9 cellular contexts compared by ENCODE assay signal in the genomic region with DNA sequence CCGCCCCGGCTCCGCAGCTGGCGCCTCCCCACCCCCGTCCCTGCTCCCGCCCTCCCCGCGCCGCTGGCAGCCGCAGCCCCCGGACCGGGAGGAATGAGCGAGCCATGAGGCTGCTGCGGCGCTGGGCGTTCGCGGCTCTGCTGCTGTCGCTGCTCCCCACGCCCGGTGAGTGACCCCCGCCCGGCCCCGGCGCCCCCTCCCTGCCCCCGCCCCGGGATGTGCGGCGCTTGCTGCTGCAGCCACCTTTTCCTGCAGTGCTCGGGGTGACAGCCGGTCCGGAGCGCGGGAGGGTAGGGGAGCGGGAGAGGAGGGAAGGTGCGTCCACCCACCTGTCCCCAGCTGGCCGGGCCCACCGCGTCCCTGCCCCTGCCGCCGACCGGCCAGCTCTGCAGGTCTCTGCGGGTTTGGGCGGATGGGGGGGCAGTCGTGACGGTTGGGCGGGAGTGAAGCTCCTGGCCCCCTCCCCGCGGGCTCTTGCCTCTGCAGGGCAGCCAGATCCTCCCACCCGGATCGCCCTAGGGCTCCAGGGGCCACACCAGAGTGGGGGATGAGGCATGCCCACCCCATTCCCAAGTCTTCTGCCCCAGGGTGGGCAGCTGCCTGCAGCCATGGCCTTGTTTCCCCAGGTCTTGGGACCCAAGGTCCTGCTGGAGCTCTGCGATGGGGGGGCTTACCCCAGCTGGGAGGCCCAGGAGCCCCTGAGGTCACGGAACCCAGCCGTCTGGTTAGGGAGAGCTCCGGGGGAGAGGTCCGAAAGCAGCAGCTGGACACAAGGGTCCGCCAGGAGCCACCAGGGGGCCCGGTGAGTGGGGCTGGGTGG. TPM values are rescaled to one million over a fixed set of nuclear protein-coding genes. Genes with fewer than 3 reads are reported as not detected.
DNase-seq lines count a peak whose midpoint lies in the region; ATAC-seq, FAIRE-seq and TF ChIP-seq lines count a peak whose summit lies in the region.
"Had no signal": no experiment of that assay in that cellular context is flagged by ENCODE, and none has a peak within 500 bp of the region (broad histone marks: within the 10 kb centered on the region; RNA-seq: fewer than 3 reads in every experiment).

No MANE protein-coding gene starts in this region.

- no peak overlapping the region for H3K27ac ChIP-seq in kidney (ENCODE audit: low read depth in 2 of 2, low read length in 2 of 2)
- H3K27ac ChIP-seq in upper lobe of right lung = no peak overlapping the region

- CTCF ChIA-PET in activated naive CD4-positive, alpha-beta T cell treated with anti-CD3 and anti-CD28 coated beads, Interleukin-2, amount 10 ng/mL, durations not matched to agents 7 days and 5 days (lab: Charles Lee) = interaction anchor here (0.6 to 1.2 kb wide), 2 partner anchors 16 to 120 kb away, joined by 3 to 5 read pairs; no protein-coding TSS in a partner anchor

- in situ Hi-C loops in astrocyte of the spinal cord (cut with HindIII; ENCODE audit: low sequenced_read_pairs) = no loop called here

- peak; percentile 5 for TF ChIP-seq CTCF in astrocyte of the spinal cord (IDR thresholded peaks at IDR 0.05; ENCODE audit: low read depth, low read length)
- TF ChIP-seq CTCF in kidney (IDR thresholded peaks at IDR 0.05; ENCODE audit: borderline replicate concordance, extremely low read depth, insufficient read depth) = no peak
- no peak for TF ChIP-seq CTCF in upper lobe of right lung (IDR thresholded peaks at IDR 0.05)

- ATAC-seq in upper lobe of right lung (peak; percentile 6), HG03196 (IDR thresholded peaks at IDR 0.05; ENCODE audit: unreplicated experiment) (no peak), GM19467 (IDR thresholded peaks at IDR 0.05; ENCODE audit: unreplicated experiment) (no peak)

- intact Hi-C loops in kidney (cut with DNase I) = no loop called here
- intact Hi-C loops in upper lobe of right lung (cut with DNase I) = no loop called here

- H3K4me1 ChIP-seq in kidney (ENCODE audit: control insufficient read depth in 1 of 2, insufficient read depth in 1 of 2, low read depth in 1 of 2, low read length in 2 of 2) = peaks cover 0 to 4% of the 10 kb centered on the region in 2 donors
- H3K4me1 ChIP-seq in upper lobe of right lung = peaks cover 7% of the 10 kb centered on the region

- H3K36me3 ChIP-seq in kidney (ENCODE audit: control insufficient read depth in 1 of 2, insufficient read depth in 2 of 2, low read length in 2 of 2) (no peaks in the 10 kb centered on the region), upper lobe of right lung (no peaks in the 10 kb centered on the region)

- peaks cover 88% of the 10 kb centered on the region for H3K27me3 Mint-ChIP-seq in activated naive CD4-positive, alpha-beta T cell treated with anti-CD3 and anti-CD28 coated beads, Interleukin-2, amount 10 ng/mL, durations not matched to agents 7 days and 5 days

- H3K9me3 ChIP-seq in kidney (ENCODE audit: control insufficient read depth in 1 of 2, low read length in 2 of 2) (no peaks in the 10 kb centered on the region), upper lobe of right lung (no peaks in the 10 kb centered on the region)

- no peaks in the 10 kb centered on the region for H3K36me3 Mint-ChIP-seq in activated naive CD4-positive, alpha-beta T cell treated with anti-CD3 and anti-CD28 coated beads, Interleukin-2, amount 10 ng/mL, durations not matched to agents 7 days and 5 days

- no peak for FAIRE-seq in kidney (lab: Jason Lieb, UNC)
- FAIRE-seq: G401.6 had no signal

- peaks cover 38% of the 10 kb centered on the region for H3K27me3 ChIP-seq in upper lobe of right lung

- H3K9me3 Mint-ChIP-seq in activated naive CD4-positive, alpha-beta T cell treated with anti-CD3 and anti-CD28 coated beads, Interleukin-2, amount 10 ng/mL, durations not matched to agents 7 days and 5 days = no peaks in the 10 kb centered on the region

- peak; percentile 2 for DNase-seq in activated naive CD4-positive, alpha-beta T cell treated with Interleukin-2 at 50 U/mL for 16 hours
- DNase-seq in activated naive CD4-positive, alpha-beta T cell treated with anti-CD3 and anti-CD28 coated beads, Interleukin-2, amount 10 ng/mL, durations not matched to agents 7 days and 5 days = no peak
- DNase-seq in astrocyte of the spinal cord (ENCODE audit: low read depth, low spot score) (no peak), kidney (peak; percentile 67), upper lobe of right lung (peak; percentile 65), SIG-M5 (lab: John Stamatoyannopoulos, UW) (no peak)

- H3K27ac Mint-ChIP-seq in activated naive CD4-positive, alpha-beta T cell treated with anti-CD3 and anti-CD28 coated beads, Interleukin-2, amount 10 ng/mL, durations not matched to agents 7 days and 5 days = no peak overlapping the region

- H3K4me3 ChIP-seq in astrocyte of the spinal cord (ENCODE audit: low read depth, low read length) = peak overlapping the region; percentile 24
- H3K4me3 ChIP-seq in kidney (ENCODE audit: low read length in 2 of 2) = no peak overlapping the region
- peak overlapping the region; percentile 41 for H3K4me3 ChIP-seq in upper lobe of right lung

- H3K4me1 Mint-ChIP-seq in activated naive CD4-positive, alpha-beta T cell treated with anti-CD3 and anti-CD28 coated beads, Interleukin-2, amount 10 ng/mL, durations not matched to agents 7 days and 5 days = no peaks in the 10 kb centered on the region

- H3K9ac ChIP-seq in kidney (ENCODE audit: low read length in 2 of 2) = no peak overlapping the region

- no peak overlapping the region for H3K4me3 Mint-ChIP-seq in activated naive CD4-positive, alpha-beta T cell treated with anti-CD3 and anti-CD28 coated beads, Interleukin-2, amount 10 ng/mL, durations not matched to agents 7 days and 5 days

RNA-seq across cellular contexts. Expression of gene ADAM11, which starts 0.5 kb away (rescaled TPM):
- total RNA-seq in kidney (0.28 TPM), upper lobe of right lung (0.43 TPM)
- 0.24 TPM for polyA plus RNA-seq in kidney (ENCODE audit: insufficient read depth, low read depth, low replicate concordance)

RNA-seq across cellular contexts. Expression of gene DBF4B, which starts 50.8 kb away (rescaled TPM):
- total RNA-seq in kidney (3.5 TPM), upper lobe of right lung (4.5 TPM)
- polyA plus RNA-seq in kidney (ENCODE audit: insufficient read depth, low read depth, low replicate concordance) = 1.8 TPM

Comparison
In these comparisons a context has a peak if more than half of its experiments do, and no peak if none do; other contexts are left out.
1. DNase-seq: peak in activated naive CD4-positive, alpha-beta T cell treated with Interleukin-2 at 50 U/mL for 16 hours (single experiment), kidney (single experiment) and upper lobe of right lung (single experiment); none in activated naive CD4-positive, alpha-beta T cell treated with anti-CD3 and anti-CD28 coated beads, Interleukin-2, amount 10 ng/mL, durations not matched to agents 7 days and 5 days (single experiment), astrocyte of the spinal cord (single experiment) and SIG-M5 (single experiment).
2. H3K4me3 ChIP-seq: peak in astrocyte of the spinal cord (single experiment) and upper lobe of right lung (single experiment); none in kidney (0 of 2).